In genomic region chr4:101777431-101777830, GRCh38 we compare ENCODE assay signal across 29 cellular contexts. TPM values are rescaled to one million over a fixed set of nuclear protein-coding genes. Genes with fewer than 3 reads are reported as not detected.
"Had no signal": no experiment of that assay in that cellular context is flagged by ENCODE, and none has a peak within 500 bp of the region (broad histone marks: within the 10 kb centered on the region; RNA-seq: fewer than 3 reads in every experiment).

No MANE protein-coding gene starts in this region.

- H3K27me3 Mint-ChIP-seq: progenitor cell of endocrine pancreas; stimulated activated naive CD8-positive, alpha-beta T cell treated with anti-CD3 and anti-CD28 coated beads, Interleukin-15, amount 100 ng/mL, for 72 hours; type B pancreatic cell had no signal

- H3K4me3 Mint-ChIP-seq: activated CD4-positive, alpha-beta T cell treated with anti-CD3 and anti-CD28 coated beads for 36 hours; activated CD8-positive, alpha-beta memory T cell treated with anti-CD3 and anti-CD28 coated beads, Interleukin-2, amount 10 ng/mL, durations not matched to agents 7 days and 5 days; activated CD8-positive, alpha-beta T cell treated with anti-CD3 and anti-CD28 coated beads, Interleukin-2, amount 10 ng/mL, durations not matched to agents 7 days and 5 days; activated naive CD4-positive, alpha-beta T cell treated with anti-CD3 and anti-CD28 coated beads, Interleukin-2, amount 50 U/mL, for 24 hours; activated naive CD8-positive, alpha-beta T cell treated with anti-CD3 and anti-CD28 coated beads, Interleukin-2, amount 50 U/mL, for 24 hours; effector memory CD8-positive, alpha-beta T cell; nephron progenitor cell; stimulated activated naive CD8-positive, alpha-beta T cell treated with anti-CD3 and anti-CD28 coated beads, Interleukin-15, amount 100 ng/mL, for 72 hours; T-helper 2 cell treated with Interferon-gamma antibody and Interleukin-4, amounts not matched to agents 5 μg/mL and 100 μg/mL, for 36 hours; type B pancreatic cell had no signal

- H3K36me3 Mint-ChIP-seq: activated CD8-positive, alpha-beta memory T cell treated with anti-CD3 and anti-CD28 coated beads, Interleukin-2, amount 10 ng/mL, durations not matched to agents 7 days and 5 days; activated naive CD4-positive, alpha-beta T cell treated with anti-CD3 and anti-CD28 coated beads, Interleukin-2, amount 50 U/mL, for 24 hours; type B pancreatic cell had no signal

- H3K4me1 Mint-ChIP-seq: activated CD4-positive, alpha-beta T cell treated with anti-CD3 and anti-CD28 coated beads for 36 hours; activated CD8-positive, alpha-beta memory T cell treated with anti-CD3 and anti-CD28 coated beads, Interleukin-2, amount 10 ng/mL, durations not matched to agents 7 days and 5 days; activated naive CD4-positive, alpha-beta T cell treated with anti-CD3 and anti-CD28 coated beads, Interleukin-2, amount 50 U/mL, for 24 hours; activated naive CD8-positive, alpha-beta T cell treated with anti-CD3 and anti-CD28 coated beads, Interleukin-2, amount 50 U/mL, for 24 hours; nephron progenitor cell; stimulated activated naive CD8-positive, alpha-beta T cell treated with anti-CD3 and anti-CD28 coated beads, Interleukin-15, amount 100 ng/mL, for 72 hours had no signal

- H3K27ac Mint-ChIP-seq: activated CD4-positive, alpha-beta T cell treated with anti-CD3 and anti-CD28 coated beads for 36 hours; activated CD8-positive, alpha-beta memory T cell treated with anti-CD3 and anti-CD28 coated beads, Interleukin-2, amount 10 ng/mL, durations not matched to agents 7 days and 5 days; activated CD8-positive, alpha-beta T cell treated with anti-CD3 and anti-CD28 coated beads, Interleukin-2, amount 10 ng/mL, durations not matched to agents 7 days and 5 days; activated naive CD4-positive, alpha-beta T cell treated with anti-CD3 and anti-CD28 coated beads, Interleukin-2, amount 50 U/mL, for 24 hours; activated naive CD8-positive, alpha-beta T cell treated with anti-CD3 and anti-CD28 coated beads, Interleukin-2, amount 50 U/mL, for 24 hours; activated T-helper 2 cell treated with anti-CD3 and anti-CD28 coated beads, Interferon-gamma antibody, Interleukin-2, Interleukin-4, amounts not matched to agents 10 μg/mL and 5 μg/mL and 100 μg/mL, durations not matched to agents 14 hours and 24 hours and 36 hours; effector memory CD8-positive, alpha-beta T cell; nephron progenitor cell; progenitor cell of endocrine pancreas; stimulated activated naive CD8-positive, alpha-beta T cell treated with anti-CD3 and anti-CD28 coated beads, Interleukin-15, amount 100 ng/mL, for 72 hours; T-helper 2 cell treated with Interferon-gamma antibody and Interleukin-4, amounts not matched to agents 5 μg/mL and 100 μg/mL, for 36 hours; type B pancreatic cell had no signal

- H3K4me3 ChIP-seq: heart right ventricle, left lung, lung, skin epidermis, uterus had no signal

- DNase-seq: activated CD4-positive, alpha-beta T cell treated with anti-CD3 and anti-CD28 coated beads for 36 hours; activated CD4-positive, CD25-positive, alpha-beta regulatory T cell; activated CD8-positive, alpha-beta memory T cell treated with anti-CD3 and anti-CD28 coated beads, Interleukin-2, amount 10 ng/mL, durations not matched to agents 7 days and 5 days; activated CD8-positive, alpha-beta T cell treated with anti-CD3 and anti-CD28 coated beads, Interleukin-2, amount 10 ng/mL, durations not matched to agents 7 days and 5 days; activated naive CD8-positive, alpha-beta T cell treated with anti-CD3 and anti-CD28 coated beads, Interleukin-2, amount 50 U/mL, for 24 hours; activated T-cell treated with anti-CD3 and anti-CD28 coated beads, Interleukin-2, amount 50 U/mL, for 48 hours; amygdala; caudate nucleus; cortex of kidney; effector memory CD8-positive, alpha-beta T cell; foreskin fibroblast; heart right ventricle; kidney glomerular epithelial cell; left lung; nephron progenitor cell; stimulated activated CD4-positive, alpha-beta T cell treated with anti-CD3 and anti-CD28 coated beads, Interleukin-12 subunit alpha, Interleukin-12 subunit beta, amount 100 ng/mL, for 4 hours; stimulated activated CD4-positive, alpha-beta T cell treated with anti-CD3 and anti-CD28 coated beads, Interleukin-4, amount 100 ng/mL, for 1 hour; stimulated activated naive CD8-positive, alpha-beta T cell treated with anti-CD3 and anti-CD28 coated beads, Interleukin-15, amount 100 ng/mL, for 72 hours; substantia nigra; uterus had no signal

- H3K9me3 Mint-ChIP-seq: activated naive CD8-positive, alpha-beta T cell treated with anti-CD3 and anti-CD28 coated beads, Interleukin-2, amount 50 U/mL, for 24 hours; activated T-helper 2 cell treated with anti-CD3 and anti-CD28 coated beads, Interferon-gamma antibody, Interleukin-2, Interleukin-4, amounts not matched to agents 10 μg/mL and 5 μg/mL and 100 μg/mL, durations not matched to agents 14 hours and 24 hours and 36 hours; type B pancreatic cell had no signal

- H3K9me3 ChIP-seq: neutrophil, uterus had no signal

- H3K4me1 ChIP-seq: heart right ventricle, left lung, uterus had no signal

- H3K27ac ChIP-seq: heart right ventricle, left lung, neutrophil, skin epidermis, uterus had no signal

- H3K27me3 ChIP-seq: heart right ventricle, left lung, neutrophil, uterus had no signal

- H3K36me3 ChIP-seq: heart right ventricle, left lung, neutrophil, uterus had no signal

- ATAC-seq: activated CD4-positive, alpha-beta T cell treated with anti-CD3 and anti-CD28 coated beads for 36 hours; activated CD8-positive, alpha-beta memory T cell treated with anti-CD3 and anti-CD28 coated beads, Interleukin-2, amount 10 ng/mL, durations not matched to agents 7 days and 5 days; activated CD8-positive, alpha-beta T cell treated with anti-CD3 and anti-CD28 coated beads, Interleukin-2, amount 10 ng/mL, durations not matched to agents 7 days and 5 days; activated naive CD8-positive, alpha-beta T cell treated with anti-CD3 and anti-CD28 coated beads, Interleukin-2, amount 50 U/mL, for 24 hours; effector memory CD8-positive, alpha-beta T cell; heart right ventricle; left lung; sciatic nerve; stimulated activated naive CD8-positive, alpha-beta T cell treated with anti-CD3 and anti-CD28 coated beads, Interleukin-15, amount 100 ng/mL, for 72 hours had no signal

RNA-seq across cellular contexts. Expression of gene BANK1, which starts 13.1 kb away (rescaled TPM):
- total RNA-seq: activated CD4-positive, alpha-beta T cell treated with anti-CD3 and anti-CD28 coated beads for 36 hours had no signal
